1 cellular context compared by ENCODE assay signal in the genomic region with DNA sequence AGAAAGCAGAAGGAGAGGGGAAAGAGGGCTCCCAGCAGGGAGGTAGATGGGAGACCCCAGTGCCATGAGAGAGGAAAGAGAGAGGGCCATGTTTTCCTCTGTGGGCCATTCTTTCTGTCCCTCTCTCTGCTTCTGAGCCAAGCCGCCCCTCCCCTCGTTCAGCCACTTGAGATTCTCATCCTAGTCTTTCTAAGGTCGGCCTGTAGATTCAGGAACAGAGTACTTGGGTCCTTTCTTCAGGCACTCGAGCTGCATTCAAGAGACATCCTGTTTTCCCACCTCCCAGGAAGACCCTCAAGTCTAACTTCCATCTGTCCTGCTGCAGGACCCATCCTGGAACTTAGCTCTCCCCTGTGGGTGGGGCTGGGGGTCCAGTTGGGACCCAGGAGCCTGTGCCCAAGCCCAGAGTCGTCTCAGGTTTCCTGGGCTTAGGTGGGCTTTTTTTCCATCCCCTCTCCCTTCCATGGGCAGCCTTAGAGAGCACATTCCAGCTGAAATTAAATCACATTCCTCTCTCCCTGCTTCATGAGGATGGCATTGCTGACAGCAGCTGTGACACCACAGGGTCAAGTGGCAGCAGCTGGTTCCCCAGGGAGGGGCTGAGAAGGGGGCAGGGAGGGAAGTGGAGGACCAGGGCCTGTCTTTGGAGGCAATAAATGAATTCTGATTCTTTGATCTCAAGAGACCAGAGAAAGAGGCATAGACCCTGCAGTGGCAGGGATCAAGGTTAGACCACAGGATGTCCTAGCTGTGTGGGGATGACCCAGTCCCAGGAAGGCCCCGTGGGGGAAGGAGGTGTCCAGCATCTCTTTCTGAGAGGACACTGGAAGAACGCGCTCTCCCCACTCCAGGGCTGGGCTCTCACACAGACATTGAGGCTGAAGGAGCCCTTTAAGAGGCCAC.
TF ChIP-seq lines count a peak whose summit lies in the region.

No MANE protein-coding gene starts in this region.

TF ChIP-seq in K562, 482 proteins besides CTCF, POLR2A, EP300 and RAD21 (continued from another document):
- TF ChIP-seq, protein P1, sequence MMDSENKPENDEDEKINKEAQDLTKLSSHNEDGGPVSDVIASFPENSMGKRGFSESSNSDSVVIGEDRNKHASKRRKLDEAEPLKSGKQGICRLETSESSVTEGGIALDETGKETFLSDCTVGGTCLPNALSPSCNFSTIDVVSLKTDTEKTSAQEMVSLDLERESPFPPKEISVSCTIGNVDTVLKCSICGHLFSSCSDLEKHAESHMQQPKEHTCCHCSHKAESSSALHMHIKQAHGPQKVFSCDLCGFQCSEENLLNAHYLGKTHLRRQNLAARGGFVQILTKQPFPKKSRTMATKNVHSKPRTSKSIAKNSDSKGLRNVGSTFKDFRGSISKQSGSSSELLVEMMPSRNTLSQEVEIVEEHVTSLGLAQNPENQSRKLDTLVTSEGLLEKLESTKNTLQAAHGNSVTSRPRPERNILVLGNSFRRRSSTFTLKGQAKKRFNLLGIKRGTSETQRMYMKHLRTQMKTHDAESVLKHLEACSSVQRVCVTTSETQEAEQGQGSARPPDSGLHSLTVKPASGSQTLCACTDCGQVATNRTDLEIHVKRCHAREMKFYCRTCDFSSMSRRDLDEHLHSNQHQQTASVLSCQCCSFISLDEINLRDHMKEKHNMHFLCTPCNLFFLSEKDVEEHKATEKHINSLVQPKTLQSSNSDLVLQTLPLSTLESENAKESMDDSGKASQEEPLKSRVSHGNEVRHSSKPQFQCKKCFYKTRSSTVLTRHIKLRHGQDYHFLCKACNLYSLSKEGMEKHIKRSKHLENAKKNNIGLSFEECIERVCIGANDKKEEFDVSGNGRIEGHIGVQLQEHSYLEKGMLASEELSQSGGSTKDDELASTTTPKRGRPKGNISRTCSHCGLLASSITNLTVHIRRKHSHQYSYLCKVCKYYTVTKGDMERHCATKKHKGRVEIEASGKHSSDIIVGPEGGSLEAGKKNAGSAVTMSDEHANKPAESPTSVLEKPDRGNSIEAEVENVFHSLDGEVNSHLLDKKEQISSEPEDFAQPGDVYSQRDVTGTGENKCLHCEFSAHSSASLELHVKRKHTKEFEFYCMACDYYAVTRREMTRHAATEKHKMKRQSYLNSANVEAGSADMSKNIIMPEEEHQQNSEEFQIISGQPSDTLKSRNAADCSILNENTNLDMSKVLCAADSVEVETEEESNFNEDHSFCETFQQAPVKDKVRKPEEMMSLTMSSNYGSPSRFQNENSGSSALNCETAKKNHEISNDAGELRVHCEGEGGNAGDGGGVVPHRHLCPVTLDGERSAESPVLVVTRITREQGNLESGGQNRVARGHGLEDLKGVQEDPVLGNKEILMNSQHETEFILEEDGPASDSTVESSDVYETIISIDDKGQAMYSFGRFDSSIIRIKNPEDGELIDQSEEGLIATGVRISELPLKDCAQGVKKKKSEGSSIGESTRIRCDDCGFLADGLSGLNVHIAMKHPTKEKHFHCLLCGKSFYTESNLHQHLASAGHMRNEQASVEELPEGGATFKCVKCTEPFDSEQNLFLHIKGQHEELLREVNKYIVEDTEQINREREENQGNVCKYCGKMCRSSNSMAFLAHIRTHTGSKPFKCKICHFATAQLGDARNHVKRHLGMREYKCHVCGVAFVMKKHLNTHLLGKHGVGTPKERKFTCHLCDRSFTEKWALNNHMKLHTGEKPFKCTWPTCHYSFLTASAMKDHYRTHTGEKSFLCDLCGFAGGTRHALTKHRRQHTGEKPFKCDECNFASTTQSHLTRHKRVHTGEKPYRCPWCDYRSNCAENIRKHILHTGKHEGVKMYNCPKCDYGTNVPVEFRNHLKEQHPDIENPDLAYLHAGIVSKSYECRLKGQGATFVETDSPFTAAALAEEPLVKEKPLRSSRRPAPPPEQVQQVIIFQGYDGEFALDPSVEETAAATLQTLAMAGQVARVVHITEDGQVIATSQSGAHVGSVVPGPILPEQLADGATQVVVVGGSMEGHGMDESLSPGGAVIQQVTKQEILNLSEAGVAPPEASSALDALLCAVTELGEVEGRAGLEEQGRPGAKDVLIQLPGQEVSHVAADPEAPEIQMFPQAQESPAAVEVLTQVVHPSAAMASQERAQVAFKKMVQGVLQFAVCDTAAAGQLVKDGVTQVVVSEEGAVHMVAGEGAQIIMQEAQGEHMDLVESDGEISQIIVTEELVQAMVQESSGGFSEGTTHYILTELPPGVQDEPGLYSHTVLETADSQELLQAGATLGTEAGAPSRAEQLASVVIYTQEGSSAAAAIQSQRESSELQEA (IDR thresholded peaks at IDR 0.05; ENCODE audit: low read depth), result no peak
- TF ChIP-seq EP400 (IDR thresholded peaks at IDR 0.05) (no peak), STAT5A (IDR thresholded peaks at IDR 0.05; ENCODE audit: borderline replicate concordance, low read length) (no peak), ZNF134 (CRISPR knock-in tag; conservative IDR thresholded peaks at IDR 0.05) (no peak), FOXP1 (CRISPR knock-in tag; IDR thresholded peaks at IDR 0.05) (0 out of 2 replicates have a peak, but pooled peaks have one; percentile 32), NFATC3 (IDR thresholded peaks at IDR 0.05) (no peak), ZNF263 (CRISPR knock-in tag; IDR thresholded peaks at IDR 0.05; ENCODE audit: borderline replicate concordance) (no peak), ZNF644 (tag; IDR thresholded peaks at IDR 0.05; ENCODE audit: low read depth) (no peak), TBL1XR1 (IDR thresholded peaks at IDR 0.05; ENCODE audit: low read length in 2 of 2) (no peak), ZFP91 (CRISPR knock-in tag; IDR thresholded peaks at IDR 0.05) (no peak), ZNF175 (CRISPR knock-in tag; IDR thresholded peaks at IDR 0.05; ENCODE audit: low read depth) (no peak), RBBP5 (IDR thresholded peaks at IDR 0.05; ENCODE audit: borderline replicate concordance, insufficient read depth, low read length, poor library complexity, severe bottlenecking) (peak; percentile 29), PHF21A (IDR thresholded peaks at IDR 0.05; ENCODE audit: borderline replicate concordance, low read depth) (no peak), ZNF398 (CRISPR knock-in tag; IDR thresholded peaks at IDR 0.05) (no peak), TFAP4 (CRISPR knock-in tag; IDR thresholded peaks at IDR 0.05; ENCODE audit: borderline replicate concordance) (0 out of 2 replicates have a peak, but pooled peaks have one; percentile 16)
- TF ChIP-seq, protein P2, sequence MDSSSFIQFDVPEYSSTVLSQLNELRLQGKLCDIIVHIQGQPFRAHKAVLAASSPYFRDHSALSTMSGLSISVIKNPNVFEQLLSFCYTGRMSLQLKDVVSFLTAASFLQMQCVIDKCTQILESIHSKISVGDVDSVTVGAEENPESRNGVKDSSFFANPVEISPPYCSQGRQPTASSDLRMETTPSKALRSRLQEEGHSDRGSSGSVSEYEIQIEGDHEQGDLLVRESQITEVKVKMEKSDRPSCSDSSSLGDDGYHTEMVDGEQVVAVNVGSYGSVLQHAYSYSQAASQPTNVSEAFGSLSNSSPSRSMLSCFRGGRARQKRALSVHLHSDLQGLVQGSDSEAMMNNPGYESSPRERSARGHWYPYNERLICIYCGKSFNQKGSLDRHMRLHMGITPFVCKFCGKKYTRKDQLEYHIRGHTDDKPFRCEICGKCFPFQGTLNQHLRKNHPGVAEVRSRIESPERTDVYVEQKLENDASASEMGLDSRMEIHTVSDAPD (CRISPR knock-in tag; IDR thresholded peaks at IDR 0.05), result no peak
